26 cellular contexts compared by ENCODE assay signal in the genomic region with DNA sequence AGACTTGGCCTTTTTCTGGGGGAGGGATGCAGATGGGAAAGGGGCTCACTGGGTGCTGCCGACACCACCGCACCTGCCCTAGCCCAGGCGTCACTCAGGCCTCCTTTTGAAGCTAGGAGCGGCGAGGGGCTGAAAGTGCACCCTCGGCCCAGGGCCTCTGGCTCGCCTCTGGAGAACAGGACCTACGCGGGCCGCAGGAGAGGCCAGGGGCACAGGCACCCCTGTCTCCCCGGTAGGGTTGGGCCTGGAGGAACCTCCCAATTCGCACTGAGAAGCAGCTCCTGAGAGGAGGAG.
"Had no signal": no experiment of that assay in that cellular context is flagged by ENCODE, and none has a peak within 500 bp of the region (broad histone marks: within the 10 kb centered on the region; RNA-seq: fewer than 3 reads in every experiment).

No MANE protein-coding gene starts in this region.

- ATAC-seq: heart left ventricle had no signal

- FAIRE-seq: astrocyte, bronchial epithelial cell had no signal

- H3K27me3 ChIP-seq: brain microvascular endothelial cell, dorsolateral prefrontal cortex, gastrocnemius medialis, heart left ventricle had no signal

- H3K9me3 ChIP-seq: gastrocnemius medialis, heart left ventricle had no signal

- H3K4me3 ChIP-seq: coronary artery, gastrocnemius medialis, heart left ventricle had no signal

- DNase-seq: activated B cell treated with CpG ODN at 0.5 μM for 24 hours; activated CD4-positive, alpha-beta T cell treated with anti-CD3 and anti-CD28 coated beads for 48 hours; activated CD4-positive, alpha-beta T cell treated with anti-CD3 and anti-CD28 coated beads, Interleukin-2, amount 50 U/mL, for 1 hour; activated CD4-positive, alpha-beta T cell treated with anti-CD3 and anti-CD28 coated beads, Interleukin-2, amount 50 U/mL, for 48 hours; activated CD8-positive, alpha-beta memory T cell treated with anti-CD3 and anti-CD28 coated beads for 24 hours; activated CD8-positive, alpha-beta T cell treated with anti-CD3 and anti-CD28 coated beads for 36 hours; activated effector memory CD4-positive, alpha-beta T cell treated with Interleukin-2 at 50 U/mL for 16 hours; activated gamma-delta T cell treated with Interleukin-2 at 50 U/mL for 16 hours; activated naive CD4-positive, alpha-beta T cell treated with anti-CD3 and anti-CD28 coated beads, Interleukin-2, amount 50 U/mL, for 16 hours; activated naive CD4-positive, alpha-beta T cell treated with Interleukin-2 at 50 U/mL for 16 hours; activated T-cell treated with anti-CD3 and anti-CD28 coated beads, Interleukin-2, amount 50 U/mL, for 4 hours; amniotic stem cell; brain microvascular endothelial cell; effector memory CD4-positive, alpha-beta T cell; endodermal cell; foreskin fibroblast; gastrocnemius medialis; glutamatergic neuron; heart left ventricle; T-helper 17 cell; T1000; WERI-Rb-1 had no signal

- H3K27ac ChIP-seq: brain microvascular endothelial cell, coronary artery, gastrocnemius medialis, heart left ventricle, WERI-Rb-1 had no signal
